In genomic region chr10:37855691-37856090, GRCh38 we compare ENCODE assay signal across 1 cellular context.
TF ChIP-seq lines count a peak whose summit lies in the region.

No MANE protein-coding gene starts in this region.

TF ChIP-seq in A549, 52 proteins besides CTCF, POLR2A, EP300 and RAD21 (continued from another document):
- TF ChIP-seq GATA3 (IDR thresholded peaks at IDR 0.05; ENCODE audit: borderline replicate concordance) (no peak), ZC3H11A (IDR thresholded peaks at IDR 0.05) (no peak), RNF2 (IDR thresholded peaks at IDR 0.05; ENCODE audit: borderline replicate concordance, low read depth) (no peak), FOXS1 (CRISPR knock-in tag; IDR thresholded peaks at IDR 0.05) (no peak), CBX2 (IDR thresholded peaks at IDR 0.05; ENCODE audit: borderline replicate concordance, low read depth) (no peak)
